ENCODE assay signal across 14 cellular contexts in genomic region chr1:65528104-65528503, GRCh38.
DNase-seq lines count a peak whose midpoint lies in the region; ATAC-seq and TF ChIP-seq lines count a peak whose summit lies in the region.
"Had no signal": no experiment of that assay in that cellular context is flagged by ENCODE, and none has a peak within 500 bp of the region (broad histone marks: within the 10 kb centered on the region; RNA-seq: fewer than 3 reads in every experiment).

No MANE protein-coding gene starts in this region.

- H3K4me3 Mint-ChIP-seq in endodermal cell (no peak overlapping the region), neural progenitor cell (no peak overlapping the region)
- no peak overlapping the region for H3K4me3 Mint-ChIP-seq in activated T-helper 17 cell treated with anti-CD3 and anti-CD28 coated beads, Interleukin-2, amount 50 U/mL, for 72 hours
- H3K4me3 Mint-ChIP-seq: activated CD8-positive, alpha-beta T cell treated with anti-CD3 and anti-CD28 coated beads for 36 hours; CD4-positive, CD25-positive, alpha-beta regulatory T cell had no signal

- H4K20me1 ChIP-seq in IMR-90 (ENCODE audit: insufficient read depth, low read length) (no peaks in the 10 kb centered on the region), neural progenitor cell (ENCODE audit: low read depth) (no peaks in the 10 kb centered on the region)

- H3K36me3 ChIP-seq in IMR-90 (ENCODE audit: control insufficient read depth, insufficient read depth, low read length) (no peaks in the 10 kb centered on the region), endodermal cell (ENCODE audit: control insufficient read depth, insufficient read depth, low read length) (no peaks in the 10 kb centered on the region), neural progenitor cell (peaks cover 6% of the 10 kb centered on the region)
- H3K36me3 ChIP-seq: MG63, neutrophil had no signal

- no peak overlapping the region; the same call in 1 of the 2 replicates for H3K4me3 ChIP-seq in AG09309 (ENCODE audit: control insufficient read depth, low read depth, low read length)
- H3K4me3 ChIP-seq in IMR-90 (ENCODE audit: insufficient read depth, low read depth, low read length): no peak overlapping the region
- H3K4me3 ChIP-seq in endodermal cell (ENCODE audit: low read length): no peak overlapping the region
- no peak overlapping the region for H3K4me3 ChIP-seq in neural progenitor cell
- H3K4me3 ChIP-seq: MG63 had no signal

- H3K79me1 ChIP-seq in IMR-90 (ENCODE audit: low read depth in 1 of 2, low read length in 2 of 2): no peaks in the 10 kb centered on the region

- no peak overlapping the region for H3K18ac ChIP-seq in IMR-90 (ENCODE audit: low read depth, low read length)

- BruUV-seq in IMR-90 (replicated peaks; lab: Mats Ljungman, UMichigan): no TSS peak

- H2BK20ac ChIP-seq in IMR-90 (ENCODE audit: low read depth, low read length): no peak overlapping the region

- no peak overlapping the region for H3K27ac Mint-ChIP-seq in endodermal cell
- no peak overlapping the region for H3K27ac Mint-ChIP-seq in neural progenitor cell
- H3K27ac Mint-ChIP-seq in activated T-helper 17 cell treated with anti-CD3 and anti-CD28 coated beads, Interleukin-2, amount 50 U/mL, for 72 hours: no peak overlapping the region
- H3K27ac Mint-ChIP-seq: activated CD8-positive, alpha-beta T cell treated with anti-CD3 and anti-CD28 coated beads for 36 hours; CD4-positive, CD25-positive, alpha-beta regulatory T cell had no signal

- no peak overlapping the region for H4K8ac ChIP-seq in IMR-90 (ENCODE audit: low read depth in 2 of 2, low read length in 2 of 2)

- H3K27ac ChIP-seq in IMR-90 (ENCODE audit: insufficient read depth, low read length) (no peak overlapping the region), endodermal cell (ENCODE audit: low read depth, low read length) (no peak overlapping the region), neural progenitor cell (no peak overlapping the region)
- H3K27ac ChIP-seq: neutrophil had no signal

- peaks cover 37% of the 10 kb centered on the region for H3K27me3 ChIP-seq in IMR-90 (ENCODE audit: control insufficient read depth, insufficient read depth, low read length)
- peaks cover 49% of the 10 kb centered on the region for H3K27me3 ChIP-seq in endodermal cell (ENCODE audit: control insufficient read depth, insufficient read depth, low read length, poor library complexity, severe bottlenecking)
- H3K27me3 ChIP-seq in neural progenitor cell: peaks cover 38% of the 10 kb centered on the region

- H3K4me1 ChIP-seq in IMR-90 (ENCODE audit: control insufficient read depth, insufficient read depth, low read length) (no peaks in the 10 kb centered on the region), endodermal cell (ENCODE audit: control insufficient read depth, insufficient read depth, low read length) (no peaks in the 10 kb centered on the region), neural progenitor cell (peaks cover 8% of the 10 kb centered on the region)

- no peak overlapping the region for H4K91ac ChIP-seq in IMR-90 (ENCODE audit: insufficient read depth, low read depth, low read length)

- peak; percentile 21 for TF ChIP-seq CTCF in AG09309 (IDR thresholded peaks at IDR 0.05; ENCODE audit: control insufficient read depth, insufficient read depth, low read depth, low read length, missing control alignments)
- 0 out of 2 replicates have a peak, but pooled peaks have one; percentile 21 for TF ChIP-seq CTCF in IMR-90 (conservative IDR thresholded peaks at IDR 0.05; ENCODE audit: low read depth, low read length)
- TF ChIP-seq CTCF in endodermal cell (conservative IDR thresholded peaks at IDR 0.05): peak; percentile 70
- peak; percentile 52 for TF ChIP-seq CTCF in neural progenitor cell (IDR thresholded peaks at IDR 0.05)

- TF ChIP-seq RAD21 in IMR-90 (IDR thresholded peaks at IDR 0.05; ENCODE audit: low read length): no peak

- H2AK5ac ChIP-seq in IMR-90 (ENCODE audit: low read depth, low read length): no peak overlapping the region

- WGBS in IMR-90 (ENCODE audit: extremely low coverage in 2 of 2, insufficient read length in 1 of 2), 2 experiments: no CpG with 5 or more reads among the region's 1 CpG
- WGBS in endodermal cell (ENCODE audit: insufficient coverage in 1 of 2, insufficient read length in 1 of 2), 2 experiments: 91 to 100% methylated on average over 1 of the region's 1 CpG

- H3K9me3 Mint-ChIP-seq in endodermal cell (peaks cover 4% of the 10 kb centered on the region), neural progenitor cell (peaks cover 3% of the 10 kb centered on the region)
- peaks cover 8% of the 10 kb centered on the region for H3K9me3 Mint-ChIP-seq in activated T-helper 17 cell treated with anti-CD3 and anti-CD28 coated beads, Interleukin-2, amount 50 U/mL, for 72 hours
- H3K9me3 Mint-ChIP-seq: activated CD8-positive, alpha-beta T cell treated with anti-CD3 and anti-CD28 coated beads for 36 hours had no signal

- dilution Hi-C loops in IMR-90 (cut with HindIII; ENCODE audit: low sequenced_read_pairs, unreplicated experiment): no loop called here

- no peak overlapping the region for H2BK15ac ChIP-seq in IMR-90 (ENCODE audit: low read depth, low read length)

- in situ Hi-C loops in IMR-90 (cut with MboI; ENCODE audit: low sequenced_read_pairs): no loop called here

- POLR2A ChIA-PET in IMR-90 (lab: Charles Lee; ENCODE audit: unreplicated experiment): no interaction called here

- no peak overlapping the region for H2AK9ac ChIP-seq in IMR-90 (replicated peaks; ENCODE audit: low read depth, low read length, poor library complexity)

- H3K27me3 Mint-ChIP-seq in endodermal cell (ENCODE audit: insufficient read depth): peaks cover 52% of the 10 kb centered on the region
- peaks cover 21% of the 10 kb centered on the region for H3K27me3 Mint-ChIP-seq in neural progenitor cell (ENCODE audit: insufficient read depth, low read depth)
- peaks cover 31% of the 10 kb centered on the region for H3K27me3 Mint-ChIP-seq in activated T-helper 17 cell treated with anti-CD3 and anti-CD28 coated beads, Interleukin-2, amount 50 U/mL, for 72 hours

- no peak overlapping the region for H3K14ac ChIP-seq in IMR-90 (replicated peaks; ENCODE audit: low read depth, low read length)

- H2BK120ac ChIP-seq in IMR-90 (ENCODE audit: low read depth, low read length): no peak overlapping the region

- no peak for TF ChIP-seq POLR2A in IMR-90 (IDR thresholded peaks at IDR 0.05; ENCODE audit: low read depth, low read length)

- H3K9ac ChIP-seq in IMR-90 (ENCODE audit: low read depth, low read length) (no peak overlapping the region), endodermal cell (ENCODE audit: extremely low read depth, low read length, poor library complexity, severe bottlenecking) (no peak overlapping the region), neural progenitor cell (no peak overlapping the region)

- ATAC-seq in IMR-90 (ENCODE audit: low read depth) (no peak), HG03045 (IDR thresholded peaks at IDR 0.05; ENCODE audit: unreplicated experiment) (no peak), GM21737 (IDR thresholded peaks at IDR 0.05; ENCODE audit: unreplicated experiment) (no peak)
- ATAC-seq in activated T-helper 17 cell treated with anti-CD3 and anti-CD28 coated beads, Interleukin-2, amount 50 U/mL, for 72 hours (replicated peaks): no peak
- ATAC-seq: activated CD8-positive, alpha-beta T cell treated with anti-CD3 and anti-CD28 coated beads for 36 hours had no signal

- H3K4ac ChIP-seq in IMR-90 (ENCODE audit: low read depth, low read length): no peak overlapping the region

- DNase-seq in AG09309 (ENCODE audit: low read depth) (no peak), IMR-90 (no peak), endodermal cell (no peak), neural progenitor cell (ENCODE audit: low spot score) (no peak)
- DNase-seq in stimulated activated CD4-positive, alpha-beta T cell treated with anti-CD3 and anti-CD28 coated beads, Interleukin-4, amount 100 ng/mL, for 24 hours: no peak
- DNase-seq: activated CD8-positive, alpha-beta T cell treated with anti-CD3 and anti-CD28 coated beads for 36 hours; activated naive CD4-positive, alpha-beta T cell; CD4-positive, CD25-positive, alpha-beta regulatory T cell; kidney; MG63 had no signal

- H3K36me3 Mint-ChIP-seq in endodermal cell (ENCODE audit: low read depth) (no peaks in the 10 kb centered on the region), neural progenitor cell (no peaks in the 10 kb centered on the region)
- H3K36me3 Mint-ChIP-seq in activated T-helper 17 cell treated with anti-CD3 and anti-CD28 coated beads, Interleukin-2, amount 50 U/mL, for 72 hours (ENCODE audit: low read depth): peaks cover 8% of the 10 kb centered on the region

- H3K4me1 Mint-ChIP-seq in endodermal cell (peaks cover 6% of the 10 kb centered on the region), neural progenitor cell (peaks cover 3% of the 10 kb centered on the region)
- peaks cover 4% of the 10 kb centered on the region for H3K4me1 Mint-ChIP-seq in activated T-helper 17 cell treated with anti-CD3 and anti-CD28 coated beads, Interleukin-2, amount 50 U/mL, for 72 hours

- H3K9me3 ChIP-seq in IMR-90 (ENCODE audit: control insufficient read depth, insufficient read depth, low read length) (no peaks in the 10 kb centered on the region), endodermal cell (ENCODE audit: control insufficient read depth, low read length) (peaks cover 5% of the 10 kb centered on the region), neural progenitor cell (ENCODE audit: low read depth) (no peaks in the 10 kb centered on the region)
- H3K9me3 ChIP-seq: MG63, neutrophil had no signal

- no peak overlapping the region for H3K23ac ChIP-seq in IMR-90 (ENCODE audit: low read depth, low read length)

- no peak overlapping the region for H2AFZ ChIP-seq in IMR-90 (replicated peaks; ENCODE audit: low read length, poor library complexity)
- H2AFZ ChIP-seq in neural progenitor cell (replicated peaks): no peak overlapping the region

- H3K9me1 ChIP-seq in IMR-90 (ENCODE audit: insufficient read depth, low read length): no peaks in the 10 kb centered on the region

- no peaks in the 10 kb centered on the region for H3K79me2 ChIP-seq in neural progenitor cell (ENCODE audit: low read depth)

- H4K5ac ChIP-seq in IMR-90 (ENCODE audit: low read depth, low read length): no peak overlapping the region

- peaks cover 7% of the 10 kb centered on the region for H3F3A ChIP-seq in neural progenitor cell (ENCODE audit: low read depth)

- H3K4me2 ChIP-seq in IMR-90 (ENCODE audit: low read depth, low read length) (no peak overlapping the region), neural progenitor cell (no peak overlapping the region)

- intact Hi-C loops in IMR-90 (cut with micrococcal nuclease): no loop called here

- H2BK5ac ChIP-seq in IMR-90 (ENCODE audit: low read depth, low read length, poor library complexity, severe bottlenecking): no peak overlapping the region

- H3K56ac ChIP-seq in IMR-90 (ENCODE audit: extremely low read depth, insufficient read depth, low read length): no peak overlapping the region

- CTCF ChIA-PET in IMR-90 (lab: Yijun Ruan, JAX): no interaction called here

TF ChIP-seq in IMR-90, 13 proteins besides CTCF, POLR2A, EP300 and RAD21:
- TF ChIP-seq RCOR1 (IDR thresholded peaks at IDR 0.05; ENCODE audit: insufficient replicate concordance, low read length) (no peak), MAFK (IDR thresholded peaks at IDR 0.05; ENCODE audit: low read depth, low read length) (no peak), RFX5 (IDR thresholded peaks at IDR 0.05; ENCODE audit: low read depth, low read length) (no peak)
